19 cellular contexts compared by ENCODE assay signal in the genomic region with DNA sequence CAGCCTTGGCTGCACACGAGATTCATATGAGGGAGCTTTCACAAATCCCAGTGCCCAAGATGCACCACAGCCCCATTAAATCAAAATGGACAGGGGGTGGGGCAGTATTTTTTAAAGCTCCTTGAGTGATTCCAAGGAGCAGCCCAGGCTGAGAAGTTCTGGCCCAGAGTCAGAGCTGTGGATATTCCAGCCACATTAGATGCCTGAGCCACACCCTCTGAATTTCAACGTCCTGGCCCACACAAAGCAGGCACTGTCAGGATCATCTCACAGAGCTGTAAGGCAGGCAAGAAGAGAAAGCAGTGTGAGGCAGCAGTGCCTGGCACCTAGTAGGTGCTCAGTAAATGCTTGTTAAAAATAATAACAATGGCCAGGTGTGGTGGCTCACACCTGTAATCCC. TPM values are rescaled to one million over a fixed set of nuclear protein-coding genes. Genes with fewer than 3 reads are reported as not detected.
DNase-seq lines count a peak whose midpoint lies in the region; ATAC-seq and TF ChIP-seq lines count a peak whose summit lies in the region.
"Had no signal": no experiment of that assay in that cellular context is flagged by ENCODE, and none has a peak within 500 bp of the region (broad histone marks: within the 10 kb centered on the region; RNA-seq: fewer than 3 reads in every experiment).

No MANE protein-coding gene starts in this region.

- in situ Hi-C loops in brain microvascular endothelial cell (cut with HindIII; ENCODE audit: low pct_ligation_motif_present, low sequenced_read_pairs) = no loop called here

- peaks cover 16% of the 10 kb centered on the region; the same call in 1 of the 2 replicates for H3K36me3 ChIP-seq in SK-N-MC (ENCODE audit: insufficient read depth, low read length)
- no peaks in the 10 kb centered on the region for H3K36me3 ChIP-seq in esophagus squamous epithelium
- H3K36me3 ChIP-seq in brain microvascular endothelial cell (replicated peaks) = no peaks in the 10 kb centered on the region
- H3K36me3 ChIP-seq: Peyer's patch had no signal

- intact Hi-C loops in Calu3 (cut with micrococcal nuclease; ENCODE audit: unreplicated experiment) = loop anchor here (5.0 kb wide), 1 partner anchor 51 kb away; no protein-coding TSS in a partner anchor
- intact Hi-C loops in esophagus squamous epithelium (cut with DNase I) = no loop called here

- ATAC-seq in GM18519 (IDR thresholded peaks at IDR 0.05; ENCODE audit: low FRiP score, unreplicated experiment) = no peak
- ATAC-seq: HepG2 had no signal

- H3K27me3 Mint-ChIP-seq in Calu3 (ENCODE audit: unreplicated experiment) = no peaks in the 10 kb centered on the region

- H3K27me3 ChIP-seq in esophagus squamous epithelium (peaks cover 0 to 48% (median 0%) of the 10 kb centered on the region in 4 donors), brain microvascular endothelial cell (replicated peaks) (no peaks in the 10 kb centered on the region)
- H3K27me3 ChIP-seq: Peyer's patch had no signal

- DNase-seq in Calu3 (peak; percentile 16), SK-N-MC (ENCODE audit: low read depth, low spot score) (no peak), esophagus squamous epithelium (lab: John Stamatoyannopoulos, UW) (no peak), brain microvascular endothelial cell (no peak), GM19240 (ENCODE audit: insufficient read length, low spot score) (no peak)
- no peak for DNase-seq in stimulated activated CD4-positive, alpha-beta T cell treated with anti-CD3 and anti-CD28 coated beads, Interleukin-1b, Interleukin-23, amount 100 ng/mL, for 48 hours
- DNase-seq: AML-193; CD4-positive, CD25-positive, alpha-beta regulatory T cell; MM.1S; NCI-H1105; NCI-H1694 treated with DMSO at 0.1 percent for 48 hours; Peyer's patch; SHP77 treated with DMSO at 0.1 percent for 48 hours had no signal

- peak overlapping the region; percentile 14 for H3K9ac ChIP-seq in SK-N-MC (ENCODE audit: insufficient read length)
- H3K9ac ChIP-seq: KMS-11 had no signal

- H3K4me3 Mint-ChIP-seq in Calu3 (ENCODE audit: low read depth, unreplicated experiment) = no peak overlapping the region
- H3K4me3 Mint-ChIP-seq: CD4-positive, CD25-positive, alpha-beta regulatory T cell; GM23338 had no signal

- CTCF ChIA-PET in Calu3 (lab: Charles Lee) = interaction anchor here (0.6 to 1.7 kb wide), 2 partner anchors 32 to 71 kb away, joined by 4 to 6 read pairs; no protein-coding TSS in a partner anchor

- H3K27ac Mint-ChIP-seq in Calu3 (ENCODE audit: unreplicated experiment) = no peak overlapping the region
- H3K27ac Mint-ChIP-seq: GM23338 had no signal

- H3K9me3 ChIP-seq in SK-N-MC (ENCODE audit: low read depth, low read length) (no peaks in the 10 kb centered on the region), esophagus squamous epithelium (no peaks in the 10 kb centered on the region)
- H3K9me3 ChIP-seq: Peyer's patch had no signal

- H3K4me1 Mint-ChIP-seq in Calu3 (ENCODE audit: low read depth, unreplicated experiment) = peaks cover 44% of the 10 kb centered on the region

- H3K27ac ChIP-seq in SK-N-MC (peak overlapping the region; percentile 88), esophagus squamous epithelium (peak overlapping the region; percentile 16 to 76 (median 36)), skin epidermis (peak overlapping the region in 16 of 21 experiments; percentile 4 to 82 (median 44)), brain microvascular endothelial cell (no peak overlapping the region)
- H3K27ac ChIP-seq: KMS-11, Peyer's patch had no signal

- 22% methylated on average over 2 of the region's 2 CpGs; no CpG with 5 or more reads in 1 of the 2 donors for WGBS in esophagus squamous epithelium, 2 donors

- peaks cover 13 to 60% (median 29%) of the 10 kb centered on the region in 3 donors for H3K4me1 ChIP-seq in esophagus squamous epithelium
- H3K4me1 ChIP-seq: Peyer's patch had no signal

- no peaks in the 10 kb centered on the region for H3K9me3 Mint-ChIP-seq in Calu3 (ENCODE audit: low read depth, unreplicated experiment)
- H3K9me3 Mint-ChIP-seq: GM23338 had no signal

- H3K4me3 ChIP-seq in SK-N-MC (no peak overlapping the region), esophagus squamous epithelium (no peak overlapping the region), skin epidermis (no peak overlapping the region), brain microvascular endothelial cell (ENCODE audit: low read depth, low read length) (no peak overlapping the region)
- H3K4me3 ChIP-seq: GM23338, Peyer's patch had no signal

- H3K36me3 Mint-ChIP-seq in Calu3 (ENCODE audit: insufficient read depth, unreplicated experiment) = no peaks in the 10 kb centered on the region
- H3K36me3 Mint-ChIP-seq: CD4-positive, CD25-positive, alpha-beta regulatory T cell had no signal

- no peak for TF ChIP-seq POLR2A in esophagus squamous epithelium (IDR thresholded peaks at IDR 0.05)

- TF ChIP-seq CTCF in Calu3 (IDR thresholded peaks at IDR 0.05; ENCODE audit: unreplicated experiment) (no peak), esophagus squamous epithelium (IDR thresholded peaks at IDR 0.05) (no peak), brain microvascular endothelial cell (IDR thresholded peaks at IDR 0.05; ENCODE audit: low read depth, low read length, missing control alignments) (no peak)

- BruUV-seq in Calu3 (replicated peaks; lab: Mats Ljungman, UMichigan) = no TSS peak

RNA-seq across cellular contexts. Expression of a gene that starts 37.4 kb away (rescaled TPM):
- total RNA-seq in Calu3 (2022) = not detected in 2 replicates
- not detected for total RNA-seq in esophagus squamous epithelium
- total RNA-seq: CD4-positive, CD25-positive, alpha-beta regulatory T cell; G401; HepG2; Peyer's patch had no signal
